Comparison of ENCODE assay signal across 1 cellular context in the genomic region with DNA sequence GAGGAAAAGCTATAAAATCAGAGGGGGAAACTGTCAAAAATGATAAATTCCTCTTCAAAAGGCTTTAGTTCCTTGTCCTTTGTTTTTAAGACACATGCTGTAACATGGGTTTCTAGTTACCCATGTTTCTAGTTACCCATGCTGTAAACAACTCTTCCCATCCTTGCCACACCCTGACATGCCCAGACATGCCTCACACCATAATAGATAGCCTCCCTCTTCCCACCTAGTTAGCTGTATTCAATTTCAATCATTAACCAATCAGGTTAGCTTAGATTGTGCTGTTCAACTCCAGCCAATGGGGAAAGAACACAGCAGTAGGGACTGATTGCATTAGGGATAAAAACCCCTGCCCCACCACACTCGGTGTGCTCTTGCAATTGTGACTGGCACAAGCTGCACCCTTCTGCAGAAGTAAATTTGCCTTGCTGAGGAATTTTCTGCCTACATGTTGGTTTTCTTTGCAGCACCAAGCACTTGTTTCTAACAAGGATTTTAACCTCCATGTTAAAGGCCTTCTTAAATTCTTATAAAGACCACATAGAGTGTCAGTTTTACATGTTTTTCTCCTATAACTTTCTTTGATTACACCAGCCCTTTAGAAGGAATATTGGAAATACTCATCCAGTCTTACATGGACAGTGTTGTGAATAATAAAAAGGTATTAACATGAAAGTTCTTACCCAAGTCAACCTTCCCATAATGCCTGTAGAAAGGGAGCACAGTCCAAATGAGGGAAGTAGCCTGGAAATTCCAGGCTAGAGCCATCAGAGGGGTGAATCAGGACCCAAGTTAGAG.
TF ChIP-seq lines count a peak whose summit lies in the region.

No MANE protein-coding gene starts in this region.

TF ChIP-seq in K562, 482 proteins besides CTCF, POLR2A, EP300 and RAD21 (continued from another document):
- TF ChIP-seq, protein P1, sequence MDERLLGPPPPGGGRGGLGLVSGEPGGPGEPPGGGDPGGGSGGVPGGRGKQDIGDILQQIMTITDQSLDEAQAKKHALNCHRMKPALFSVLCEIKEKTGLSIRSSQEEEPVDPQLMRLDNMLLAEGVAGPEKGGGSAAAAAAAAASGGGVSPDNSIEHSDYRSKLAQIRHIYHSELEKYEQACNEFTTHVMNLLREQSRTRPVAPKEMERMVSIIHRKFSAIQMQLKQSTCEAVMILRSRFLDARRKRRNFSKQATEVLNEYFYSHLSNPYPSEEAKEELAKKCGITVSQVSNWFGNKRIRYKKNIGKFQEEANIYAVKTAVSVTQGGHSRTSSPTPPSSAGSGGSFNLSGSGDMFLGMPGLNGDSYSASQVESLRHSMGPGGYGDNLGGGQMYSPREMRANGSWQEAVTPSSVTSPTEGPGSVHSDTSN (CRISPR knock-in tag; IDR thresholded peaks at IDR 0.05; ENCODE audit: low read depth) = no peak
- TF ChIP-seq, protein P1 (tag; conservative IDR thresholded peaks at IDR 0.05; ENCODE audit: low read depth) = 0 out of 2 replicates have a peak, but pooled peaks have one; percentile 19
- no peak for TF ChIP-seq ZNF146 (CRISPR knock-in tag; IDR thresholded peaks at IDR 0.05; ENCODE audit: unreplicated experiment)
TF ChIP-seq in K562: peak in this region for 2.
